In the genomic region with DNA sequence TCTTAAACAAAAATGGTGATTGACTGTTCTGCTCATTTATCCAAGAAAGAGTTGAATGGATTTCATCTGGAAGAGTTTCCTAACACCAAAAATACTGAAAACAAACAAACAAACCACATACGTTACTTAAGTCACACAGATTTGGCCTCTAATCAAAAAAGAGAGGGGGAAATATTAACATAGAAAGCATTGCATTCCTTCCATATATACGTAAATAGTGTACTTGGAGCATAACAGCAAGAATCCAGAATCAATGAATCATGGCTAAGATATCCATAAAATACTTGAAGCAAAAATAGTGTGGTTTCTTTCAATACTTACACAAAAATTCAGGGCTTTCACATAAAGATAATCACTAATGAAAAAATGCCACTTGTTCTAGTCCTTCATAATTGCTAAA, we compare ENCODE assay signal across 18 cellular contexts.
DNase-seq lines count a peak whose midpoint lies in the region; ATAC-seq and TF ChIP-seq lines count a peak whose summit lies in the region.
"Had no signal": no experiment of that assay in that cellular context is flagged by ENCODE, and none has a peak within 500 bp of the region (broad histone marks: within the 10 kb centered on the region; RNA-seq: fewer than 3 reads in every experiment).

No MANE protein-coding gene starts in this region.

- H4K20me1 ChIP-seq in OCI-LY7 (ENCODE audit: insufficient read depth, low read length), result no peaks in the 10 kb centered on the region
- H4K20me1 ChIP-seq: BLaER1 treated with 17β-estradiol and CSF1 and Interleukin-3, amounts not matched to agents 10 nM and 100 nM had no signal

- no peaks in the 10 kb centered on the region for H3K36me3 ChIP-seq in OCI-LY7 (ENCODE audit: insufficient read depth, low read length)
- H3K36me3 ChIP-seq: colonic mucosa, transverse colon had no signal

- no peaks in the 10 kb centered on the region for H3K9me2 ChIP-seq in OCI-LY7 (ENCODE audit: insufficient read depth, low read length)

- peaks cover 10% of the 10 kb centered on the region for H3K4me1 Mint-ChIP-seq in mesothelial cell of epicardium

- H3K27ac ChIP-seq in OCI-LY7 (ENCODE audit: low read depth, low read length, poor library complexity, severe bottlenecking), result no peak overlapping the region
- H3K27ac ChIP-seq: BLaER1 treated with 17β-estradiol and CSF1 and Interleukin-3, amounts not matched to agents 10 nM and 100 nM; colonic mucosa; transverse colon had no signal

- no peak overlapping the region for H3K4me3 Mint-ChIP-seq in mesothelial cell of epicardium
- H3K4me3 Mint-ChIP-seq: activated CD8-positive, alpha-beta T cell treated with anti-CD3 and anti-CD28 coated beads for 36 hours had no signal

- H2AFZ ChIP-seq in OCI-LY7 (ENCODE audit: low read length), result 0 out of 2 replicates have a peak overlapping the region, but pooled peaks have one; percentile 13

- ATAC-seq in HG02588 (IDR thresholded peaks at IDR 0.05; ENCODE audit: unreplicated experiment) (no peak), GM21576 (IDR thresholded peaks at IDR 0.05; ENCODE audit: unreplicated experiment) (no peak)
- ATAC-seq: activated CD8-positive, alpha-beta T cell treated with anti-CD3 and anti-CD28 coated beads for 36 hours; esophagus mucosa had no signal

- H3K4me2 ChIP-seq in OCI-LY7 (ENCODE audit: low read length), result no peak overlapping the region
- H3K4me2 ChIP-seq: BLaER1 treated with 17β-estradiol and CSF1 and Interleukin-3, amounts not matched to agents 10 nM and 100 nM had no signal

- TF ChIP-seq CTCF in AG09319 (IDR thresholded peaks at IDR 0.05; ENCODE audit: low read depth, low read length), result no peak
- TF ChIP-seq CTCF in OCI-LY7 (conservative IDR thresholded peaks at IDR 0.05; ENCODE audit: low read length), result no peak
- TF ChIP-seq CTCF in choroid plexus epithelial cell (conservative IDR thresholded peaks at IDR 0.05; ENCODE audit: low read depth, low read length), result no peak
- TF ChIP-seq CTCF in mesothelial cell of epicardium (IDR thresholded peaks at IDR 0.05; ENCODE audit: unreplicated experiment), result no peak

- H3K9me3 Mint-ChIP-seq in mesothelial cell of epicardium, result peaks cover 54% of the 10 kb centered on the region

- intact Hi-C loops in OCI-LY7 (cut with micrococcal nuclease; ENCODE audit: unreplicated experiment), result no loop called here

- BruUV-seq in OCI-LY7 (replicated peaks; lab: Mats Ljungman, UMichigan), result no TSS peak

- H3K36me3 Mint-ChIP-seq in mesothelial cell of epicardium, result peaks cover 30% of the 10 kb centered on the region

- CTCF ChIA-PET in OCI-LY7 (lab: Charles Lee; ENCODE audit: unreplicated experiment), result no interaction called here

- no peaks in the 10 kb centered on the region for H3K4me1 ChIP-seq in OCI-LY7 (ENCODE audit: insufficient read depth, low read length, poor library complexity, severe bottlenecking)
- H3K4me1 ChIP-seq: BLaER1 treated with 17β-estradiol and CSF1 and Interleukin-3, amounts not matched to agents 10 nM and 100 nM; colonic mucosa; transverse colon had no signal

- H3K9me3 ChIP-seq in OCI-LY7 (ENCODE audit: low read length), result peaks cover 15% of the 10 kb centered on the region; the same call in 1 of the 2 replicates
- H3K9me3 ChIP-seq: colonic mucosa, transverse colon had no signal

- H3K4me3 ChIP-seq in OCI-LY7 (ENCODE audit: low read depth, low read length, poor library complexity, severe bottlenecking) (no peak overlapping the region), choroid plexus epithelial cell (ENCODE audit: low read depth, low read length) (no peak overlapping the region)
- H3K4me3 ChIP-seq: BLaER1 treated with 17β-estradiol and CSF1 and Interleukin-3, amounts not matched to agents 10 nM and 100 nM; colonic mucosa; transverse colon had no signal

- no peaks in the 10 kb centered on the region for H3K27me3 Mint-ChIP-seq in mesothelial cell of epicardium (ENCODE audit: low read depth)

- POLR2A ChIA-PET in OCI-LY7 (lab: Charles Lee), result no interaction called here

- DNase-seq in AG09319 (ENCODE audit: extremely low read depth, low read depth), result peak; percentile 72
- no peak for DNase-seq in OCI-LY7 (ENCODE audit: low spot score)
- peak; percentile 97 for DNase-seq in choroid plexus epithelial cell (ENCODE audit: low read depth)
- no peak for DNase-seq in mesothelial cell of epicardium (ENCODE audit: low spot score in 2 of 2, unreplicated experiment in 2 of 2)
- DNase-seq in stimulated activated CD8-positive, alpha-beta memory T cell treated with anti-CD3 and anti-CD28 coated beads, Interleukin-4, amount 100 ng/mL, for 48 hours, result no peak
- no peak for DNase-seq in activated naive CD4-positive, alpha-beta T cell (lab: John Stamatoyannopoulos, UW)
- DNase-seq: activated CD8-positive, alpha-beta T cell treated with anti-CD3 and anti-CD28 coated beads for 36 hours; colonic mucosa; DND-41; KG1; NCI-H1694 treated with DMSO at 0.1 percent for 48 hours; SHP77 treated with DMSO at 0.1 percent for 48 hours; stimulated activated CD4-positive, alpha-beta T cell treated with anti-CD3 and anti-CD28 coated beads, Interleukin-1b, Interleukin-23, amount 100 ng/mL, for 48 hours; transverse colon had no signal

- no peaks in the 10 kb centered on the region for H3K79me2 ChIP-seq in OCI-LY7 (ENCODE audit: insufficient read depth, low read depth, low read length)

- peak overlapping the region; percentile 95 for H3K27ac Mint-ChIP-seq in mesothelial cell of epicardium
- H3K27ac Mint-ChIP-seq: activated CD8-positive, alpha-beta T cell treated with anti-CD3 and anti-CD28 coated beads for 36 hours had no signal

Comparison
In these comparisons a context has a peak if more than half of its experiments do, and no peak if none do; other contexts are left out.
1. DNase-seq: peak in AG09319 (single experiment) and choroid plexus epithelial cell (single experiment); none in OCI-LY7 (single experiment), mesothelial cell of epicardium (0 of 2), stimulated activated CD8-positive, alpha-beta memory T cell treated with anti-CD3 and anti-CD28 coated beads, Interleukin-4, amount 100 ng/mL, for 48 hours (single experiment) and activated naive CD4-positive, alpha-beta T cell (0 of 4).